In the genomic region with DNA sequence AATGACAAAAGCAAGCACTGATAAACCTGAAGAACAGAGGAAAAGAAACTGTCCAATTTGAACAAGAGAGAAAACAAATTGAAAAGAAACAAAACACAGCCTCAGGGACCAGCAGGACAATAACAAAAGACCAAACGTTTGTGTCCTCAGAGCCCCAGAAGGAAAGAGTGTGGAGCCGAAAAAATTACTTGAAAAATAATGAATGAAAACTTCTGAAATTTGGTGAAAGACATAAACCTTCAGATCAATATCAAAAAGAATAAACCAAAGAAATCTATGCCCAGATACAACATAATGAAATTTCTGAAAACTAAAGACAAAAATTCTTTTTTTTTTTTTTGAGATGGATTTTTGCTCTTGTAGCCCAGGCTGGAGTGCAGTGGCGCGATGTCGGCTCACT, we compare ENCODE assay signal across 14 cellular contexts. TPM values are rescaled to one million over a fixed set of nuclear protein-coding genes. Genes with fewer than 3 reads are reported as not detected.
DNase-seq lines count a peak whose midpoint lies in the region; ATAC-seq lines count a peak whose summit lies in the region.
"Had no signal": no experiment of that assay in that cellular context is flagged by ENCODE, and none has a peak within 500 bp of the region (broad histone marks: within the 10 kb centered on the region; RNA-seq: fewer than 3 reads in every experiment).

No MANE protein-coding gene starts in this region.

- H3K4me3 Mint-ChIP-seq in activated T-cell treated with anti-CD3 and anti-CD28 coated beads, Interleukin-2, amount 50 U/mL, for 24 hours = no peak overlapping the region
- no peak overlapping the region for H3K4me3 Mint-ChIP-seq in CD4-positive, CD25-positive, alpha-beta regulatory T cell
- no peak overlapping the region for H3K4me3 Mint-ChIP-seq in T-helper 17 cell
- H3K4me3 Mint-ChIP-seq: H9, IgD-negative memory B cell had no signal

- H3K4me1 Mint-ChIP-seq in activated T-cell treated with anti-CD3 and anti-CD28 coated beads, Interleukin-2, amount 50 U/mL, for 24 hours (ENCODE audit: low read depth) = peaks cover 8% of the 10 kb centered on the region
- H3K4me1 Mint-ChIP-seq in CD4-positive, CD25-positive, alpha-beta regulatory T cell = peaks cover 0 to 7% (median 0%) of the 10 kb centered on the region in 4 donors
- peaks cover 9% of the 10 kb centered on the region for H3K4me1 Mint-ChIP-seq in T-helper 17 cell
- H3K4me1 Mint-ChIP-seq: H9 had no signal

- H3K27me3 ChIP-seq in CD4-positive, CD25-positive, alpha-beta regulatory T cell (ENCODE audit: control insufficient read depth, insufficient read depth, low read length) = no peaks in the 10 kb centered on the region
- H3K27me3 ChIP-seq: BLaER1 had no signal

- H3K9me3 ChIP-seq in CD4-positive, CD25-positive, alpha-beta regulatory T cell (ENCODE audit: control insufficient read depth in 2 of 2, low read length in 2 of 2) = no peaks in the 10 kb centered on the region
- H3K9me3 ChIP-seq in T-helper 17 cell (ENCODE audit: control insufficient read depth, low read length, poor library complexity, severe bottlenecking) = no peaks in the 10 kb centered on the region
- H3K9me3 ChIP-seq: BLaER1, Caco-2 had no signal

- ATAC-seq in CD4-positive, CD25-positive, alpha-beta regulatory T cell (ENCODE audit: low read depth in 2 of 2) = no peak
- no peak for ATAC-seq in T-helper 17 cell
- no peak for ATAC-seq in GM18868 (IDR thresholded peaks at IDR 0.05; ENCODE audit: unreplicated experiment)
- ATAC-seq in GM21825 (IDR thresholded peaks at IDR 0.05; ENCODE audit: unreplicated experiment) = no peak
- no peak for ATAC-seq in GM18498 (IDR thresholded peaks at IDR 0.05; ENCODE audit: unreplicated experiment)
- ATAC-seq: HepG2 had no signal

- peak overlapping the region; percentile 66 for H3K27ac Mint-ChIP-seq in activated T-cell treated with anti-CD3 and anti-CD28 coated beads, Interleukin-2, amount 50 U/mL, for 24 hours
- H3K27ac Mint-ChIP-seq in CD4-positive, CD25-positive, alpha-beta regulatory T cell = peak overlapping the region; percentile 14 to 86 (median 60)
- H3K27ac Mint-ChIP-seq in T-helper 17 cell = peak overlapping the region; percentile 27
- H3K27ac Mint-ChIP-seq: H9 had no signal

- no peaks in the 10 kb centered on the region for H3K4me1 ChIP-seq in CD4-positive, CD25-positive, alpha-beta regulatory T cell (ENCODE audit: control insufficient read depth, insufficient read depth, low read length, poor library complexity, severe bottlenecking)
- H3K4me1 ChIP-seq: Caco-2 had no signal

- H3K9me3 Mint-ChIP-seq in activated T-cell treated with anti-CD3 and anti-CD28 coated beads, Interleukin-2, amount 50 U/mL, for 24 hours = no peaks in the 10 kb centered on the region
- no peaks in the 10 kb centered on the region for H3K9me3 Mint-ChIP-seq in CD4-positive, CD25-positive, alpha-beta regulatory T cell
- H3K9me3 Mint-ChIP-seq: IgD-negative memory B cell had no signal

- peaks cover 5% of the 10 kb centered on the region for H3K36me3 ChIP-seq in CD4-positive, CD25-positive, alpha-beta regulatory T cell (ENCODE audit: control insufficient read depth, insufficient read depth, low read length)

- no peaks in the 10 kb centered on the region for H3K27me3 Mint-ChIP-seq in activated T-cell treated with anti-CD3 and anti-CD28 coated beads, Interleukin-2, amount 50 U/mL, for 24 hours
- H3K27me3 Mint-ChIP-seq in CD4-positive, CD25-positive, alpha-beta regulatory T cell = peaks cover 5% of the 10 kb centered on the region
- no peaks in the 10 kb centered on the region for H3K27me3 Mint-ChIP-seq in T-helper 17 cell
- H3K27me3 Mint-ChIP-seq: IgD-negative memory B cell had no signal

- peaks cover 67% of the 10 kb centered on the region for H3K36me3 Mint-ChIP-seq in activated T-cell treated with anti-CD3 and anti-CD28 coated beads, Interleukin-2, amount 50 U/mL, for 24 hours (ENCODE audit: low read depth)
- peaks cover 40% of the 10 kb centered on the region for H3K36me3 Mint-ChIP-seq in CD4-positive, CD25-positive, alpha-beta regulatory T cell
- H3K36me3 Mint-ChIP-seq in T-helper 17 cell (ENCODE audit: low read depth) = peaks cover 6% of the 10 kb centered on the region

- no peak for DNase-seq in activated T-cell treated with anti-CD3 and anti-CD28 coated beads, Interleukin-2, amount 50 U/mL, for 24 hours
- no peak for DNase-seq in activated T-cell treated with anti-CD3 and anti-CD28 coated beads, Interleukin-2, amount 50 U/mL, for 48 hours
- DNase-seq in CD4-positive, CD25-positive, alpha-beta regulatory T cell = no peak
- DNase-seq in T-helper 17 cell (no peak), epidermal melanocyte (ENCODE audit: insufficient read length, low spot score) (peak; percentile 9)
- DNase-seq: 8988T, Caco-2, H9 had no signal

- H3K4me3 ChIP-seq in CD4-positive, CD25-positive, alpha-beta regulatory T cell (ENCODE audit: low read depth, low read length) = no peak overlapping the region
- H3K4me3 ChIP-seq: BLaER1 had no signal

- H3K27ac ChIP-seq in CD4-positive, CD25-positive, alpha-beta regulatory T cell (ENCODE audit: insufficient read depth, low read length, poor library complexity, severe bottlenecking) = no peak overlapping the region
- H3K27ac ChIP-seq: BLaER1 had no signal

RNA-seq across cellular contexts. Expression of a gene that starts 45.6 kb away (rescaled TPM):
- total RNA-seq in CD4-positive, CD25-positive, alpha-beta regulatory T cell = 76.6 TPM
- polyA plus RNA-seq in CD4-positive, CD25-positive, alpha-beta regulatory T cell = 10 to 100 TPM; 27.7 to 38.9 (median 33.7) TPM
- total RNA-seq in T-helper 17 cell = 10 to 100 TPM; 79.1 to 89.0 TPM
